Comparison of ENCODE assay signal across 8 cellular contexts in genomic region chr5:116084231-116084630, GRCh38. TPM values are rescaled to one million over a fixed set of nuclear protein-coding genes. Genes with fewer than 3 reads are reported as not detected.
DNase-seq lines count a peak whose midpoint lies in the region; ATAC-seq, FAIRE-seq and TF ChIP-seq lines count a peak whose summit lies in the region.

No MANE protein-coding gene starts in this region.

- 11 to 23% (median 13%) methylated on average over 11 of the region's 11 CpGs for WGBS in small intestine, 3 donors

- no peak for FAIRE-seq in small intestine (lab: Jason Lieb, UNC)
- FAIRE-seq in D721Med (lab: Jason Lieb, UNC), result no peak

- H3K36me3 ChIP-seq in iPS-18a (ENCODE audit: control insufficient read depth, low read depth, low read length), result no peaks in the 10 kb centered on the region
- H3K36me3 ChIP-seq in small intestine (ENCODE audit: control insufficient read depth in 2 of 2, insufficient read depth in 2 of 2, low read length in 2 of 2), result no peaks in the 10 kb centered on the region

- peaks cover 5% of the 10 kb centered on the region for H3K4me1 ChIP-seq in iPS-18a (ENCODE audit: control insufficient read depth, low read depth, low read length)
- peaks cover 0 to 11% of the 10 kb centered on the region in 2 donors for H3K4me1 ChIP-seq in small intestine (ENCODE audit: control insufficient read depth in 2 of 2, insufficient read depth in 1 of 2, low read depth in 1 of 2, low read length in 1 of 2)

- H3K4me3 ChIP-seq in AG04450 (ENCODE audit: low read depth, low read length) (peak overlapping the region; percentile 93), astrocyte of the spinal cord (ENCODE audit: low read depth, low read length) (peak overlapping the region; percentile 71), iPS-18a (ENCODE audit: low read length) (peak overlapping the region; percentile 73), small intestine (ENCODE audit: low read depth in 1 of 2, low read length in 2 of 2) (peak overlapping the region; percentile 94 to 95)

- H3K27me3 ChIP-seq in AG04450 (ENCODE audit: control insufficient read depth, insufficient read depth, low read length) (no peaks in the 10 kb centered on the region), iPS-18a (ENCODE audit: control insufficient read depth, insufficient read depth, low read length) (no peaks in the 10 kb centered on the region), small intestine (ENCODE audit: control insufficient read depth in 2 of 2, insufficient read depth in 2 of 2, low read length in 2 of 2) (no peaks in the 10 kb centered on the region)

- DNase-seq in AG04450 (ENCODE audit: low read depth, low spot score) (no peak), NOMO-1 treated with DMSO at 0.1 percent for 48 hours (lab: John Stamatoyannopoulos, UW; ENCODE audit: unreplicated experiment) (peak; percentile 7), astrocyte of the spinal cord (ENCODE audit: low read depth, low spot score) (peak; percentile 30), small intestine (peak; percentile 26), D721Med (ENCODE audit: insufficient read length, low spot score) (no peak)

- no peak for TF ChIP-seq CTCF in AG04450 (IDR thresholded peaks at IDR 0.05; ENCODE audit: low read depth, low read length)
- no peak for TF ChIP-seq CTCF in astrocyte of the spinal cord (IDR thresholded peaks at IDR 0.05; ENCODE audit: low read depth, low read length)
- TF ChIP-seq CTCF in D721Med (IDR thresholded peaks at IDR 0.05; ENCODE audit: insufficient read depth, missing control alignments), result no peak

- in situ Hi-C loops in astrocyte of the spinal cord (cut with HindIII; ENCODE audit: low sequenced_read_pairs), result no loop called here

- CTCF ChIA-PET in AG04450 (lab: Charles Lee), result interaction anchor here (2.1 kb wide), 1 partner anchor 54 kb away, joined by 4 read pairs; no protein-coding TSS in a partner anchor

- ATAC-seq in GM18511 (IDR thresholded peaks at IDR 0.05; ENCODE audit: unreplicated experiment) (peak; percentile 44), HG03025 (IDR thresholded peaks at IDR 0.05; ENCODE audit: low FRiP score, unreplicated experiment) (peak; percentile 48)

- H3K27ac ChIP-seq in AG04450 (ENCODE audit: low read depth, low read length) (no peak overlapping the region), iPS-18a (ENCODE audit: low read length) (peak overlapping the region; percentile 19), small intestine (ENCODE audit: low read depth in 1 of 2, low read length in 1 of 2) (no peak overlapping the region)

- peak overlapping the region; percentile 54 for H3K9ac ChIP-seq in iPS-18a (ENCODE audit: low read length)

- POLR2A ChIA-PET in AG04450 (lab: Yijun Ruan, JAX), result interaction anchor here (0.6 to 0.9 kb wide), 2 partner anchors 11 to 243 kb away, joined by 3 to 4 read pairs; no protein-coding TSS in a partner anchor

- no peaks in the 10 kb centered on the region for H3K9me3 ChIP-seq in AG04450 (ENCODE audit: control insufficient read depth, insufficient read depth, low read length)
- H3K9me3 ChIP-seq in iPS-18a (ENCODE audit: control insufficient read depth, low read depth, low read length), result no peaks in the 10 kb centered on the region
- H3K9me3 ChIP-seq in small intestine (ENCODE audit: control insufficient read depth, low read depth), result no peaks in the 10 kb centered on the region

RNA-seq across cellular contexts. Expression of gene COMMD10, which starts 0.6 kb away (rescaled TPM):
- polyA plus RNA-seq in AG04450 (2011; rRNA removed) (19.1 and 28.2 TPM in 2 replicates), small intestine (10 to 100 TPM; 19.7 to 24.2 (median 22.2) TPM)
- polyA minus RNA-seq in AG04450 (2011; rRNA and poly(A)+ RNA removed), result 7.8 and 10.9 TPM in 2 replicates

RNA-seq across cellular contexts. Expression of gene ARL14EPL, which starts 52.0 kb away (rescaled TPM):
- polyA plus RNA-seq in AG04450 (2011; rRNA removed) (0.05 TPM in 2 replicates), small intestine (not detected)
- polyA minus RNA-seq in AG04450 (2011; rRNA and poly(A)+ RNA removed), result not detected in 2 replicates

Comparison
In these comparisons a context has a peak if more than half of its experiments do, and no peak if none do; other contexts are left out.
1. DNase-seq: peak in NOMO-1 treated with DMSO at 0.1 percent for 48 hours (single experiment), astrocyte of the spinal cord (single experiment) and small intestine (single experiment); none in AG04450 (single experiment) and D721Med (single experiment).
2. Peak in every context shown above with its lines, with median percentiles within 50 percentile points of each other: H3K4me3 ChIP-seq.